ENCODE assay signal across 1 cellular context in genomic region chr14:78697341-78697740, GRCh38.
TF ChIP-seq lines count a peak whose summit lies in the region.

No MANE protein-coding gene starts in this region.

TF ChIP-seq in GM23338, 12 proteins besides CTCF, POLR2A, EP300 and RAD21 (continued from another document):
- TF ChIP-seq REST (IDR thresholded peaks at IDR 0.05; ENCODE audit: unreplicated experiment) (no peak), STAT1 (IDR thresholded peaks at IDR 0.05; ENCODE audit: unreplicated experiment) (no peak), JUNB (IDR thresholded peaks at IDR 0.05; ENCODE audit: unreplicated experiment) (no peak), EZH2 (IDR thresholded peaks at IDR 0.05; ENCODE audit: low read depth, unreplicated experiment) (no peak), EZH2phosphoT487 (IDR thresholded peaks at IDR 0.05; ENCODE audit: unreplicated experiment) (no peak)
